ENCODE assay signal across 10 cellular contexts in the genomic region with DNA sequence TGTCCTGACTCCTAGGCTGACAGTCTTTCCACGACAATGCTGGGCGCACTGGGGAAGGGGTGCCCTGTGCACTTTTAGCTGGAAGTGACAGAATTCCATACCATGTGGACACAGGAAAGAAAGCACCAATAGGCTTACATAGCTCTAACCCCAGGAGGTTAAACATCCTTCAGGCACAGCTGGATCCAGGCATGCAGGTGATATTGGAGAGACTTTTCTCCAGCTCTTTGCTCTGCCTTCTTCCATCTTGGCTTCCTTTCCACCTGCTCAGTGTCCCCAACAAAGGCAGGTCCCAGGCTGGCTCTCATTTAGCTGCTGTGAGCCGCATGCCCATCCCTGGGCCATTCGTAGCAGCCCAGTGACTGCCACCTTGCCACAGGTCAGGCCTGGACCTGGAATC.
"Had no signal": no experiment of that assay in that cellular context is flagged by ENCODE, and none has a peak within 500 bp of the region (broad histone marks: within the 10 kb centered on the region; RNA-seq: fewer than 3 reads in every experiment).

No MANE protein-coding gene starts in this region.

- H3K4me3 ChIP-seq: GM23248, HAP-1 had no signal

- ATAC-seq: HCT116 had no signal

- DNase-seq: GM23248, GOT3, H7, HFFc6, KBM-7 had no signal

- H3K4me1 ChIP-seq: HAP-1 had no signal

- H3K9me3 Mint-ChIP-seq: HFFc6, IgD-negative memory B cell had no signal

- H3K27ac ChIP-seq: GM23248, KMS-11 had no signal

- H3K4me3 Mint-ChIP-seq: HFFc6, IgD-negative memory B cell had no signal

- H3K27me3 Mint-ChIP-seq: IgD-negative memory B cell had no signal

- H3K4me2 ChIP-seq: KMS-11 had no signal

- H3K9ac ChIP-seq: GM23248, KMS-11 had no signal

- H3K9me3 ChIP-seq: HAP-1 had no signal

- H3K27ac Mint-ChIP-seq: HFFc6, IgD-negative memory B cell had no signal

- H2AFZ ChIP-seq: GM23248 had no signal

- FAIRE-seq: HTR-8/SVneo had no signal
